ENCODE assay signal across 1 cellular context in genomic region chr6:142323377-142323776, GRCh38.
TF ChIP-seq lines count a peak whose summit lies in the region.

No MANE protein-coding gene starts in this region.

TF ChIP-seq in HepG2, 621 proteins besides CTCF, POLR2A, EP300 and RAD21 (continued from another document and continues in another):
- TF ChIP-seq ARID4A (CRISPR knock-in tag; IDR thresholded peaks at IDR 0.05; ENCODE audit: borderline replicate concordance) (no peak; the same call in 1 of the 2 replicates), REL (CRISPR knock-in tag; conservative IDR thresholded peaks at IDR 0.05) (no peak), SSRP1 (CRISPR knock-in tag; IDR thresholded peaks at IDR 0.05) (peak; percentile 90; the same call in 1 of the 2 replicates), NR2F2 (IDR thresholded peaks at IDR 0.05; ENCODE audit: borderline replicate concordance, low read depth) (no peak), PBX3 (CRISPR knock-in tag; IDR thresholded peaks at IDR 0.05; ENCODE audit: borderline replicate concordance) (no peak), TIGD3 (CRISPR knock-in tag; IDR thresholded peaks at IDR 0.05; ENCODE audit: borderline replicate concordance) (no peak), SMYD3 (CRISPR knock-in tag; IDR thresholded peaks at IDR 0.05) (no peak), ZUFSP (CRISPR knock-in tag; IDR thresholded peaks at IDR 0.05; ENCODE audit: borderline replicate concordance) (no peak), PRDM4 (CRISPR knock-in tag; IDR thresholded peaks at IDR 0.05; ENCODE audit: borderline replicate concordance) (no peak), ZFP36 (IDR thresholded peaks at IDR 0.05; ENCODE audit: borderline replicate concordance, low read depth, low read length, partially characterized antibody) (no peak), SMAD9 (CRISPR knock-in tag; IDR thresholded peaks at IDR 0.05) (no peak), ZNF577 (CRISPR knock-in tag; IDR thresholded peaks at IDR 0.05; ENCODE audit: borderline replicate concordance, low read depth) (no peak), ZNF275 (CRISPR knock-in tag; IDR thresholded peaks at IDR 0.05; ENCODE audit: borderline replicate concordance) (no peak), HES4 (CRISPR knock-in tag; IDR thresholded peaks at IDR 0.05; ENCODE audit: borderline replicate concordance) (no peak), TBX2 (CRISPR knock-in tag; IDR thresholded peaks at IDR 0.05; ENCODE audit: borderline replicate concordance) (no peak; the same call in 1 of the 2 replicates), SATB2 (CRISPR knock-in tag; IDR thresholded peaks at IDR 0.05) (no peak), ZNF484 (CRISPR knock-in tag; IDR thresholded peaks at IDR 0.05; ENCODE audit: borderline replicate concordance, low read depth) (no peak), ZKSCAN8 (CRISPR knock-in tag; IDR thresholded peaks at IDR 0.05; ENCODE audit: borderline replicate concordance) (no peak), ZSCAN5A (CRISPR knock-in tag; IDR thresholded peaks at IDR 0.05; ENCODE audit: borderline replicate concordance) (peak; percentile 59; the same call in 1 of the 2 replicates), DRAP1 (CRISPR knock-in tag; IDR thresholded peaks at IDR 0.05) (no peak), TRIM22 (IDR thresholded peaks at IDR 0.05) (no peak), ZFP36L1 (CRISPR knock-in tag; IDR thresholded peaks at IDR 0.05) (no peak), ETV6 (CRISPR knock-in tag; conservative IDR thresholded peaks at IDR 0.05) (no peak), JUNB (CRISPR knock-in tag; IDR thresholded peaks at IDR 0.05; ENCODE audit: borderline replicate concordance) (no peak), JUND (CRISPR knock-in tag; IDR thresholded peaks at IDR 0.05) (peak; percentile 91; the same call in 1 of the 2 replicates), MTF1 (CRISPR knock-in tag; IDR thresholded peaks at IDR 0.05) (no peak), ZNF224 (CRISPR knock-in tag; IDR thresholded peaks at IDR 0.05) (no peak), POLR2AphosphoS2 (IDR thresholded peaks at IDR 0.05; ENCODE audit: low read depth, low read length) (no peak), FOXK1 (CRISPR knock-in tag; IDR thresholded peaks at IDR 0.05; ENCODE audit: borderline replicate concordance, low read depth) (peak; percentile 84; the same call in 1 of the 2 replicates), SOX6 (IDR thresholded peaks at IDR 0.05) (no peak), SOX6 (CRISPR knock-in tag; IDR thresholded peaks at IDR 0.05) (peak; percentile 78), JARID2 (CRISPR knock-in tag; IDR thresholded peaks at IDR 0.05; ENCODE audit: insufficient replicate concordance) (no peak), SP2 (CRISPR knock-in tag; IDR thresholded peaks at IDR 0.05) (no peak), TP53 (CRISPR knock-in tag; conservative IDR thresholded peaks at IDR 0.05) (no peak), ZNF784 (CRISPR knock-in tag; IDR thresholded peaks at IDR 0.05; ENCODE audit: borderline replicate concordance) (0 out of 2 replicates have a peak, but pooled peaks have one; percentile 18), ARHGAP35 (CRISPR knock-in tag; IDR thresholded peaks at IDR 0.05; ENCODE audit: borderline replicate concordance) (no peak), ZEB1 (IDR thresholded peaks at IDR 0.05; ENCODE audit: insufficient replicate concordance, low read depth) (no peak), SRF (IDR thresholded peaks at IDR 0.05; ENCODE audit: low read depth, low read length) (no peak), RORA (CRISPR knock-in tag; IDR thresholded peaks at IDR 0.05) (no peak), NR2F6 (IDR thresholded peaks at IDR 0.05) (peak; percentile 12; the same call in 1 of the 2 replicates), NR2F6 (CRISPR knock-in tag; IDR thresholded peaks at IDR 0.05) (peak; percentile 42; the same call in 1 of the 2 replicates), ZNF335 (CRISPR knock-in tag; IDR thresholded peaks at IDR 0.05) (no peak), ZNF430 (CRISPR knock-in tag; IDR thresholded peaks at IDR 0.05) (no peak), THRA (CRISPR knock-in tag; IDR thresholded peaks at IDR 0.05; ENCODE audit: borderline replicate concordance) (no peak), ZBTB38 (CRISPR knock-in tag; IDR thresholded peaks at IDR 0.05) (no peak), ONECUT2 (CRISPR knock-in tag; IDR thresholded peaks at IDR 0.05) (no peak), NCOR1 (IDR thresholded peaks at IDR 0.05; ENCODE audit: borderline replicate concordance, low read length) (no peak)
